In the genomic region with DNA sequence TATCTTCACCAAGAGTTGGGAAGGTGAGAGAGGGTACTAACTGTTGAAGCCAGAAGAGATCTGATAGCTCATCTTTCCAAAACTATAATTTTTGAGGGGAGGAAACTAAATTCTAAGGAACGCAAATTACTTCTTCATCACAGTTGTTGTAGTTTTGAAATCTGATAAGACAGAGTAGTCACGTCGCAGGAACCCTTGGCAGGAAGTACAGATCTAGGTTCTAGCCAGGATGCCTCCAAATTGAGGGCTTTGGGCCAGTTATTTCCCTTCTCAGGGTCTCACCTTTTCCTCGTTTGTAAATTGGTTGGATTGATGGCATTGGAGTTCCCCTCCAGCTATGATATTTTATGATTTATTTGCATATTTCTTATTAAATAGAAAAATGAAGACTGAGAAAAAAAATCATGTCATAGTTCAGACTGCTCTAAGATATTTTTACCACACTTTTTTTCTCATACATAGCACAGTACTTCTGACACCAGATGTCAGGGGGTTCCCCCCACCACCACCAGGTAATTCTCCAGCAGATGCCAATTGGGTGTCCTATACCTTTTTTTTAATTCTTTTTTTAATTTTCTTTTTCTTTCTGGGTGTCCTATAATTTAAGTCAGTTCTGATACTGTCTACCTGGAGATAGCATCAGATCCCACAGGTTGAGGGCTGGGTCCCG, we compare ENCODE assay signal across 12 cellular contexts. TPM values are rescaled to one million over a fixed set of nuclear protein-coding genes. Genes with fewer than 3 reads are reported as not detected.
DNase-seq lines count a peak whose midpoint lies in the region; ATAC-seq and TF ChIP-seq lines count a peak whose summit lies in the region.
"Had no signal": no experiment of that assay in that cellular context is flagged by ENCODE, and none has a peak within 500 bp of the region (broad histone marks: within the 10 kb centered on the region; RNA-seq: fewer than 3 reads in every experiment).

No MANE protein-coding gene starts in this region.

- H3K4me1 ChIP-seq in uterus = no peaks in the 10 kb centered on the region

- DNase-seq in stimulated activated CD4-positive, alpha-beta T cell treated with anti-CD3 and anti-CD28 coated beads, Interleukin-4, amount 100 ng/mL, for 24 hours = peak; percentile 12
- no peak for DNase-seq in stimulated activated CD4-positive, alpha-beta T cell treated with anti-CD3 and anti-CD28 coated beads, Interleukin-4, amount 100 ng/mL, for 1 hour
- DNase-seq in cardiac fibroblast (ENCODE audit: low read depth in 2 of 2) (peak; percentile 49 to 52), uterus (no peak), LoVo (ENCODE audit: low spot score) (no peak), cortex of kidney (lab: John Stamatoyannopoulos, UW) (no peak)
- no peak for DNase-seq in natural killer cell treated with Interleukin-12 subunit alpha and Interleukin-12 subunit beta and Interleukin-15 and Interleukin-18, amount 100 ng/mL, for 72 hours (ENCODE audit: low spot score)
- DNase-seq: hippocampal formation, MG63, NCI-H82, nephron progenitor cell had no signal

- peak overlapping the region; percentile 40 to 74 for H3K27ac ChIP-seq in uterus

- no peaks in the 10 kb centered on the region for H3K36me3 ChIP-seq in uterus

- TF ChIP-seq CTCF in cardiac fibroblast (IDR thresholded peaks at IDR 0.05; ENCODE audit: low read depth, low read length) (no peak), uterus (IDR thresholded peaks at IDR 0.05) (no peak)

- H3K36me3 Mint-ChIP-seq in natural killer cell treated with Interleukin-12 subunit alpha and Interleukin-12 subunit beta and Interleukin-15 and Interleukin-18, amount 100 ng/mL, for 72 hours = peaks cover 24% of the 10 kb centered on the region

- no peak for TF ChIP-seq POLR2A in uterus (IDR thresholded peaks at IDR 0.05)

- no peaks in the 10 kb centered on the region for H3K27me3 ChIP-seq in uterus
- H3K27me3 ChIP-seq: MG63 had no signal

- no peaks in the 10 kb centered on the region for H3K9me3 ChIP-seq in uterus

- no peaks in the 10 kb centered on the region for H3K9me3 Mint-ChIP-seq in natural killer cell treated with Interleukin-12 subunit alpha and Interleukin-12 subunit beta and Interleukin-15 and Interleukin-18, amount 100 ng/mL, for 72 hours

- no peak overlapping the region for H3K4me3 Mint-ChIP-seq in natural killer cell treated with Interleukin-12 subunit alpha and Interleukin-12 subunit beta and Interleukin-15 and Interleukin-18, amount 100 ng/mL, for 72 hours
- H3K4me3 Mint-ChIP-seq: nephron progenitor cell had no signal

- peaks cover 50 to 56% of the 10 kb centered on the region in 2 donors for H3K4me1 Mint-ChIP-seq in natural killer cell treated with Interleukin-12 subunit alpha and Interleukin-12 subunit beta and Interleukin-15 and Interleukin-18, amount 100 ng/mL, for 72 hours (ENCODE audit: low read depth in 2 of 2)

- no peak overlapping the region for H3K4me3 ChIP-seq in cardiac fibroblast (replicated peaks in 1 of 2; ENCODE audit: low read depth in 2 of 2, low read length in 2 of 2)
- H3K4me3 ChIP-seq in uterus = no peak overlapping the region
- H3K4me3 ChIP-seq: MG63 had no signal

- H3K27me3 Mint-ChIP-seq in natural killer cell treated with Interleukin-12 subunit alpha and Interleukin-12 subunit beta and Interleukin-15 and Interleukin-18, amount 100 ng/mL, for 72 hours = no peaks in the 10 kb centered on the region

- peak overlapping the region; percentile 69 to 80 for H3K27ac Mint-ChIP-seq in natural killer cell treated with Interleukin-12 subunit alpha and Interleukin-12 subunit beta and Interleukin-15 and Interleukin-18, amount 100 ng/mL, for 72 hours
- H3K27ac Mint-ChIP-seq: nephron progenitor cell had no signal

- ATAC-seq in natural killer cell treated with Interleukin-12 subunit alpha and Interleukin-12 subunit beta and Interleukin-15 and Interleukin-18, amount 100 ng/mL, for 72 hours = no peak
- ATAC-seq in HG02870 (IDR thresholded peaks at IDR 0.05; ENCODE audit: unreplicated experiment) = no peak

- intact Hi-C loops in uterus (cut with DNase I; ENCODE audit: low total_unique reads) = no loop called here

RNA-seq across cellular contexts. Expression of gene APH1B, which starts 32.3 kb away (rescaled TPM):
- 10 to 100 TPM in 1 of 2 donors, 1 to 10 TPM in 1; 8.7 to 14.7 TPM for total RNA-seq in natural killer cell treated with Interleukin-12 subunit alpha and Interleukin-12 subunit beta and Interleukin-15 and Interleukin-18, amount 100 ng/mL, for 72 hours
- total RNA-seq in uterus = 10 to 100 TPM; 20.0 to 35.9 (median 27.2) TPM

RNA-seq across cellular contexts. Expression of gene RAB8B, which starts 55.7 kb away (rescaled TPM):
- 100 to 1,000 TPM in 1 of 2 donors, 10 to 100 TPM in 1; 49.1 to 113 TPM for total RNA-seq in natural killer cell treated with Interleukin-12 subunit alpha and Interleukin-12 subunit beta and Interleukin-15 and Interleukin-18, amount 100 ng/mL, for 72 hours
- total RNA-seq in uterus = 100 to 1,000 TPM in 1 of 4 donors, 10 to 100 TPM in 3; 47.6 to 179 (median 67.1) TPM

Comparison
In these comparisons a context has a peak if more than half of its experiments do, and no peak if none do; other contexts are left out.
1. DNase-seq: peak in stimulated activated CD4-positive, alpha-beta T cell treated with anti-CD3 and anti-CD28 coated beads, Interleukin-4, amount 100 ng/mL, for 24 hours (single experiment) and cardiac fibroblast (2 of 2); none in stimulated activated CD4-positive, alpha-beta T cell treated with anti-CD3 and anti-CD28 coated beads, Interleukin-4, amount 100 ng/mL, for 1 hour (single experiment), natural killer cell treated with Interleukin-12 subunit alpha and Interleukin-12 subunit beta and Interleukin-15 and Interleukin-18, amount 100 ng/mL, for 72 hours (single experiment), uterus (0 of 2), LoVo (single experiment) and cortex of kidney (single experiment).